7 cellular contexts compared by ENCODE assay signal in the genomic region with DNA sequence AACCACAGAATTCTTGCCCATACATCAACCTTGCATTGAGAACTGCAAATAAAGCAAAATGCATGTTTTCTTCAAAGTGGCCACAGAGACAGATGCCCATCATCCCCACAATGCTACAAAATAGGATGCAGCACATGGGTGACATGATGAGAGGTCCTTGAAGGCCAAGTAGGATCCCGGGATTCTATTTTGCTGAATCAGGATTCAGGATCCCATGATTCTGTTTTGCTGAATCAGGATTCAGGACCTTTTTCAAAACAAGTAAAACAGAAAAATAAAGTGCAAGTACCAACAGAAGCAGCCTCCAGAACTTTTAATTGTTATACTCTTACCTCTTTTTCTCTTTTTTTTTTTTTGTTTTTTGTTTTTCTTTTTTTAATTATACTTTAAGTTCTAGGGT.
"Had no signal": no experiment of that assay in that cellular context is flagged by ENCODE, and none has a peak within 500 bp of the region (broad histone marks: within the 10 kb centered on the region; RNA-seq: fewer than 3 reads in every experiment).

No MANE protein-coding gene starts in this region.

- FAIRE-seq: HTR-8/SVneo had no signal

- H3K4me1 ChIP-seq: HAP-1 had no signal

- H3K9me3 ChIP-seq: HAP-1 had no signal

- H3K4me2 ChIP-seq: GM23338 had no signal

- H2AFZ ChIP-seq: GM23338 had no signal

- DNase-seq: H7, HFFc6, KBM-7 had no signal

- ATAC-seq: HCT116 had no signal

- H3K4me3 ChIP-seq: GM23338, HAP-1 had no signal

- H3K36me3 ChIP-seq: HAP-1 had no signal
